In the genomic region with DNA sequence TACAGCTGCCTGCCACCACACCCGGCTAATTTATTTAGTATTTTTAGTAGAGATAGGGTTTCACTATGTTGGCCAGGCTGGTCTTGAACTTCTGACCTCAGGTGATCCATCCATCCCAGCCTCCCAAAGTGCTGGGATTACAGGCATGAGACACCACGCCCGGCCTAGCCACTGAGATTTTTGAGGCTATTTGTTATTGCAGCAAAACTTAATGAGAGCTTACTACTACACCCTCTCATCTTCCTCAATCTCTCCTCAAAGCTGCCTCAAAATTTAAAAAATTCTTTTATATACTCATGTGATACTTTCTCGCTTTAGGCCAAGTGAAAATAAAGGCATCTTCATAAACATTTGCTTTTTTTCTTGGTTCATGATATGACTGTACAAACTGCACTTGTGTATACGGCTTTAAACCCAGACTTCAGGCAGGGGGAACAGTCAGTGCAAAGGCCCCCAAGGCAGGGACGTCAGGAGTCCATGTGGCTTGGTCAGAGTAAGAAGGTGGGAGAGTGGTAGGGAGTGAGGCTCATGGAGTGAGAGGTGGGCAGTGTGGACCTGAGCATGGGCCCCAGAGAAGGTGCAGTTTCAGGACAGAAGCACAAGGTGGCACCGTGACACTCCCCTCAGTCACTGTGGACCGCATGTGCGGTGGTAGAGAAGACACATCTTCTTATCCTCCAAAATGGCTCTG, we compare ENCODE assay signal across 8 cellular contexts.
DNase-seq lines count a peak whose midpoint lies in the region; ATAC-seq and TF ChIP-seq lines count a peak whose summit lies in the region.

No MANE protein-coding gene starts in this region.

- no peak overlapping the region for H3K27ac ChIP-seq in iPS DF 6.9 (ENCODE audit: low read length)

- TF ChIP-seq CTCF in astrocyte of the spinal cord (IDR thresholded peaks at IDR 0.05; ENCODE audit: low read depth, low read length) = peak; percentile 89

- ATAC-seq in GM18498 (IDR thresholded peaks at IDR 0.05; ENCODE audit: unreplicated experiment) (peak; percentile 49), HG02763 (IDR thresholded peaks at IDR 0.05; ENCODE audit: unreplicated experiment) (peak; percentile 42), GM18861 (IDR thresholded peaks at IDR 0.05; ENCODE audit: unreplicated experiment) (no peak)

- H3K4me3 ChIP-seq in astrocyte of the spinal cord (ENCODE audit: low read depth, low read length) (no peak overlapping the region), iPS DF 6.9 (ENCODE audit: low read length) (no peak overlapping the region)

- WGBS in iPS DF 6.9 (ENCODE audit: insufficient coverage, insufficient read length) = 100% methylated on average over 1 of the region's 9 CpGs

- no peaks in the 10 kb centered on the region; the same call in 1 of the 2 replicates for H3K4me1 ChIP-seq in iPS DF 6.9 (ENCODE audit: control insufficient read depth, insufficient read depth, low read length)

- no peaks in the 10 kb centered on the region for H3K36me3 ChIP-seq in iPS DF 6.9 (ENCODE audit: control insufficient read depth, insufficient read depth, low read length)

- DNase-seq in NCI-H187 (lab: John Stamatoyannopoulos, UW) = peak; percentile 17 to 46
- peak; percentile 52 for DNase-seq in T-helper 9 cell
- DNase-seq in astrocyte of the spinal cord (ENCODE audit: low read depth, low spot score) = peak; percentile 69
- peak; percentile 64 for DNase-seq in iPS DF 6.9 (ENCODE audit: low read depth, low spot score)
- DNase-seq in stimulated activated CD4-positive, alpha-beta T cell treated with anti-CD3 and anti-CD28 coated beads, Interleukin-12 subunit alpha, Interleukin-12 subunit beta, amount 100 ng/mL, for 48 hours (ENCODE audit: low read depth in 2 of 3, low spot score in 1 of 3) = peak; percentile 46 to 62 (median 47)

- in situ Hi-C loops in astrocyte of the spinal cord (cut with HindIII; ENCODE audit: low sequenced_read_pairs) = loop anchor here (25.0 kb wide), 1 partner anchor 106 kb away; no protein-coding TSS in a partner anchor

- no peaks in the 10 kb centered on the region for H3K27me3 ChIP-seq in iPS DF 6.9 (ENCODE audit: control insufficient read depth, insufficient read depth, low read length)

- H3K9me3 ChIP-seq in iPS DF 6.9 (ENCODE audit: control insufficient read depth, insufficient read depth, low read length) = no peaks in the 10 kb centered on the region
